ENCODE assay signal across 2 cellular contexts in genomic region chr5:173791878-173792277, GRCh38.
TF ChIP-seq lines count a peak whose summit lies in the region.

No MANE protein-coding gene starts in this region.

TF ChIP-seq in K562, 482 proteins besides CTCF, POLR2A, EP300 and RAD21 (continued from another document):
- TF ChIP-seq CHCHD3 (CRISPR knock-in tag; IDR thresholded peaks at IDR 0.05) = no peak
- no peak for TF ChIP-seq RUNX1 (IDR thresholded peaks at IDR 0.05; ENCODE audit: low read depth)
- TF ChIP-seq RBBP5 (IDR thresholded peaks at IDR 0.05; ENCODE audit: borderline replicate concordance, insufficient read depth, low read length, poor library complexity, severe bottlenecking) = no peak

TF ChIP-seq in HepG2, 621 proteins besides CTCF, POLR2A, EP300 and RAD21 (continued from another document):
- TF ChIP-seq ZBTB40 (IDR thresholded peaks at IDR 0.05) = no peak
- TF ChIP-seq ZBTB40 (CRISPR knock-in tag; IDR thresholded peaks at IDR 0.05) = no peak
- TF ChIP-seq ZNF24 (IDR thresholded peaks at IDR 0.05) = no peak
- no peak for TF ChIP-seq USF2 (IDR thresholded peaks at IDR 0.05; ENCODE audit: low read depth, low read length)
- no peak for TF ChIP-seq USF2 (CRISPR knock-in tag; IDR thresholded peaks at IDR 0.05; ENCODE audit: borderline replicate concordance)
- TF ChIP-seq CC2D1A (CRISPR knock-in tag; IDR thresholded peaks at IDR 0.05) = no peak
- TF ChIP-seq KDM5B (CRISPR knock-in tag; IDR thresholded peaks at IDR 0.05; ENCODE audit: borderline replicate concordance) = no peak
- no peak for TF ChIP-seq XBP1 (CRISPR knock-in tag; IDR thresholded peaks at IDR 0.05)
- TF ChIP-seq TP53 (CRISPR knock-in tag; conservative IDR thresholded peaks at IDR 0.05) = no peak
- TF ChIP-seq CEBPG (CRISPR knock-in tag; IDR thresholded peaks at IDR 0.05) = no peak
- TF ChIP-seq MIER2 (CRISPR knock-in tag; IDR thresholded peaks at IDR 0.05) = no peak
- TF ChIP-seq ZNF335 (CRISPR knock-in tag; IDR thresholded peaks at IDR 0.05) = no peak
- TF ChIP-seq ZBTB21 (CRISPR knock-in tag; IDR thresholded peaks at IDR 0.05) = no peak
- no peak for TF ChIP-seq YEATS4 (CRISPR knock-in tag; IDR thresholded peaks at IDR 0.05; ENCODE audit: borderline replicate concordance)
- TF ChIP-seq ZNF775 (CRISPR knock-in tag; IDR thresholded peaks at IDR 0.05; ENCODE audit: borderline replicate concordance) = no peak
- TF ChIP-seq ZNF513 (CRISPR knock-in tag; conservative IDR thresholded peaks at IDR 0.05) = no peak
- TF ChIP-seq ZNF44 (CRISPR knock-in tag; IDR thresholded peaks at IDR 0.05) = no peak
- TF ChIP-seq TCF12 (IDR thresholded peaks at IDR 0.05) = no peak
- TF ChIP-seq TCF12 (CRISPR knock-in tag; IDR thresholded peaks at IDR 0.05) = no peak
